8 cellular contexts compared by ENCODE assay signal in the genomic region with DNA sequence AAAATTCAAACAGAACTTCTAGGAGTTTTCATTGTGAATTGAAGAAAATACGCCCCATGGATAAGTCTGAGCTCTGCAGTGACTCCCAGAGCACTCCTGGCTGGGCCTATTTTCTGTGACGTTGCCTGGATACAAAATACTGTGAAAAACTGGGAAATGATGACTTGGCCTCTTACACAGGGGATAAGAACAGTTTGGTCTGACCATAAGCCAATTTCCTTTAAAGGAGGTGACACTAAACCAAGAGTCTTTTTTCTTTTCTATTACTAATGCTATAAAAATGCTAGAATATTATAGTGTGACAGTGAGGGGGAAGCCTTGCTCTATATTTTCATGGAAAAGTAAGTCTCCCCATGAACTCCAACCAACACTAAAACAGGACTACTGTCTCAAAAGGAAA. TPM values are rescaled to one million over a fixed set of nuclear protein-coding genes. Genes with fewer than 3 reads are reported as not detected.
A peak's percentile ranks its signal among the peaks of the same experiment; 100 is the strongest.
DNase-seq lines count a peak whose midpoint lies in the region; ATAC-seq, FAIRE-seq and TF ChIP-seq lines count a peak whose summit lies in the region.

No MANE protein-coding gene starts in this region.

- FAIRE-seq in islet of Langerhans (lab: Jason Lieb, UNC), result peak; percentile 90

- no peaks in the 10 kb centered on the region for H3K9me3 ChIP-seq in spleen

- H3K27ac Mint-ChIP-seq in brain, result peak overlapping the region; percentile 78 to 99 (median 97)
- no peak overlapping the region for H3K27ac Mint-ChIP-seq in activated T-helper 2 cell treated with anti-CD3 and anti-CD28 coated beads, Interferon-gamma antibody, Interleukin-2, Interleukin-4, amounts not matched to agents 10 μg/mL and 5 μg/mL and 100 μg/mL, durations not matched to agents 14 hours and 24 hours and 36 hours

- no peaks in the 10 kb centered on the region for H3K27me3 Mint-ChIP-seq in brain
- H3K27me3 Mint-ChIP-seq in activated T-helper 2 cell treated with anti-CD3 and anti-CD28 coated beads, Interferon-gamma antibody, Interleukin-2, Interleukin-4, amounts not matched to agents 10 μg/mL and 5 μg/mL and 100 μg/mL, durations not matched to agents 14 hours and 24 hours and 36 hours (ENCODE audit: low read depth), result no peaks in the 10 kb centered on the region

- intact Hi-C loops in spleen (cut with DNase I; ENCODE audit: low total_unique reads), result no loop called here
- intact Hi-C loops in activated T-helper 2 cell treated with anti-CD3 and anti-CD28 coated beads, Interferon-gamma antibody, Interleukin-2, Interleukin-4, amounts not matched to agents 10 μg/mL and 5 μg/mL and 100 μg/mL, durations not matched to agents 14 hours and 24 hours and 36 hours (cut with micrococcal nuclease), result no loop called here

- no peaks in the 10 kb centered on the region for H3K36me3 Mint-ChIP-seq in brain
- no peaks in the 10 kb centered on the region for H3K36me3 Mint-ChIP-seq in activated T-helper 2 cell treated with anti-CD3 and anti-CD28 coated beads, Interferon-gamma antibody, Interleukin-2, Interleukin-4, amounts not matched to agents 10 μg/mL and 5 μg/mL and 100 μg/mL, durations not matched to agents 14 hours and 24 hours and 36 hours (ENCODE audit: low read depth)

- DNase-seq in HFF-Myc (ENCODE audit: extremely low read depth, low read depth) (peak; percentile 87), spleen (no peak)
- DNase-seq in activated T-cell treated with anti-CD3 and anti-CD28 coated beads, Interleukin-2, amount 50 U/mL, for 1 hour, result no peak
- no peak for DNase-seq in activated T-helper 2 cell treated with anti-CD3 and anti-CD28 coated beads, Interferon-gamma antibody, Interleukin-2, Interleukin-4, amounts not matched to agents 10 μg/mL and 5 μg/mL and 100 μg/mL, durations not matched to agents 14 hours and 24 hours and 36 hours (ENCODE audit: low spot score)

- no peaks in the 10 kb centered on the region for H3K27me3 ChIP-seq in spleen (replicated peaks in 1 of 7)

- TF ChIP-seq CTCF in HFF-Myc (IDR thresholded peaks at IDR 0.05; ENCODE audit: low read depth, low read length, missing control alignments) (no peak), brain (conservative IDR thresholded peaks at IDR 0.05) (no peak), spleen (IDR thresholded peaks at IDR 0.05 in 8 of 11, conservative IDR thresholded peaks at IDR 0.05 in 3 of 11) (no peak)

- H3K4me1 ChIP-seq in spleen, result peaks cover 0 to 53% (median 16%) of the 10 kb centered on the region in 6 donors

- no peak for TF ChIP-seq POLR2A in spleen (IDR thresholded peaks at IDR 0.05)

- H3K36me3 ChIP-seq in spleen, result no peaks in the 10 kb centered on the region

- H3K27ac ChIP-seq in spleen, result peak overlapping the region; percentile 10 to 87 (median 83)

- H3K4me3 ChIP-seq in HFF-Myc (replicated peaks; ENCODE audit: low read depth, low read length) (peak overlapping the region; percentile 12), spleen (no peak overlapping the region)

- peaks cover 0 to 3% (median 0%) of the 10 kb centered on the region in 5 experiments for H3K9me3 Mint-ChIP-seq in brain
- H3K9me3 Mint-ChIP-seq in activated T-helper 2 cell treated with anti-CD3 and anti-CD28 coated beads, Interferon-gamma antibody, Interleukin-2, Interleukin-4, amounts not matched to agents 10 μg/mL and 5 μg/mL and 100 μg/mL, durations not matched to agents 14 hours and 24 hours and 36 hours, result no peaks in the 10 kb centered on the region

- peak overlapping the region in 3 of 5 experiments; percentile 48 to 67 (median 57) for H3K4me3 Mint-ChIP-seq in brain
- H3K4me3 Mint-ChIP-seq in activated T-helper 2 cell treated with anti-CD3 and anti-CD28 coated beads, Interferon-gamma antibody, Interleukin-2, Interleukin-4, amounts not matched to agents 10 μg/mL and 5 μg/mL and 100 μg/mL, durations not matched to agents 14 hours and 24 hours and 36 hours (ENCODE audit: low read depth), result no peak overlapping the region

- ATAC-seq in GM21381 (IDR thresholded peaks at IDR 0.05; ENCODE audit: unreplicated experiment), result no peak
- no peak for ATAC-seq in GM21528 (IDR thresholded peaks at IDR 0.05; ENCODE audit: low FRiP score, unreplicated experiment)

- H3K4me1 Mint-ChIP-seq in brain, result peaks cover 67% of the 10 kb centered on the region
- peaks cover 3% of the 10 kb centered on the region for H3K4me1 Mint-ChIP-seq in activated T-helper 2 cell treated with anti-CD3 and anti-CD28 coated beads, Interferon-gamma antibody, Interleukin-2, Interleukin-4, amounts not matched to agents 10 μg/mL and 5 μg/mL and 100 μg/mL, durations not matched to agents 14 hours and 24 hours and 36 hours (ENCODE audit: low read depth)

- 57 to 84% (median 72%) methylated on average over 2 of the region's 2 CpGs for WGBS in spleen, 5 donors

RNA-seq across cellular contexts. Expression of a gene that starts 45.6 kb away (rescaled TPM):
- polyA plus RNA-seq in brain (ENCODE audit: insufficient read depth, low read depth, low replicate concordance), result 8.0 TPM
- 10 to 100 TPM; 15.1 to 50.8 (median 26.8) TPM for total RNA-seq in spleen
- 1 to 10 TPM; 1.5 to 6.0 (median 3.0) TPM for polyA plus RNA-seq in spleen
- 32.5 and 33.2 TPM in 2 replicates for total RNA-seq in activated T-helper 2 cell treated with anti-CD3 and anti-CD28 coated beads, Interferon-gamma antibody, Interleukin-2, Interleukin-4, amounts not matched to agents 10 μg/mL and 5 μg/mL and 100 μg/mL, durations not matched to agents 14 hours and 24 hours and 36 hours

RNA-seq across cellular contexts. Expression of a gene that starts 59.8 kb away (rescaled TPM):
- polyA plus RNA-seq in brain (ENCODE audit: insufficient read depth, low read depth, low replicate concordance) (15.2 TPM), spleen (1 to 10 TPM; 1.0 to 6.1 (median 4.2) TPM)
- 1 to 10 TPM in 6 of 7 donors, under 1 TPM in 1; 0.95 to 6.6 (median 2.8) TPM for total RNA-seq in spleen
- 72.6 and 76.1 TPM in 2 replicates for total RNA-seq in activated T-helper 2 cell treated with anti-CD3 and anti-CD28 coated beads, Interferon-gamma antibody, Interleukin-2, Interleukin-4, amounts not matched to agents 10 μg/mL and 5 μg/mL and 100 μg/mL, durations not matched to agents 14 hours and 24 hours and 36 hours
